Comparison of ENCODE assay signal across 13 cellular contexts in genomic region chr2:230408244-230408842, GRCh38. TPM values are rescaled to one million over a fixed set of nuclear protein-coding genes. Genes with fewer than 3 reads are reported as not detected.
DNase-seq lines count a peak whose midpoint lies in the region; ATAC-seq and TF ChIP-seq lines count a peak whose summit lies in the region.
"Had no signal": no experiment of that assay in that cellular context is flagged by ENCODE, and none has a peak within 500 bp of the region (broad histone marks: within the 10 kb centered on the region; RNA-seq: fewer than 3 reads in every experiment).

No MANE protein-coding gene starts in this region.

- WGBS in right cardiac atrium, result 35% methylated on average over 3 of the region's 3 CpGs

- H3K27me3 Mint-ChIP-seq in T-helper 1 cell treated with Interleukin-12 subunit alpha and Interleukin-12 subunit beta and Interleukin-4 antibody, amounts not matched to agents 30 μg/mL and 1 μg/mL, for 36 hours (ENCODE audit: low read depth), result no peaks in the 10 kb centered on the region

- intact Hi-C loops in right cardiac atrium (cut with DNase I), result no loop called here

- TF ChIP-seq CTCF in GM13977 (IDR thresholded peaks at IDR 0.05; ENCODE audit: extremely low read depth, insufficient read depth, missing control alignments), result no peak

- in situ Hi-C loops in GM13977 (cut with MboI; ENCODE audit: low pct_unique_long_range_greater_than_20kb, low sequenced_read_pairs, unreplicated experiment), result no loop called here

- H3K4me1 Mint-ChIP-seq in T-helper 1 cell treated with Interleukin-12 subunit alpha and Interleukin-12 subunit beta and Interleukin-4 antibody, amounts not matched to agents 30 μg/mL and 1 μg/mL, for 36 hours (ENCODE audit: low read depth), result peaks cover 44% of the 10 kb centered on the region

- H3K4me1 ChIP-seq in right cardiac atrium (ENCODE audit: control insufficient read depth, insufficient read depth, low read length), result peaks cover 10% of the 10 kb centered on the region

- no peaks in the 10 kb centered on the region for H3K27me3 ChIP-seq in right cardiac atrium (ENCODE audit: control insufficient read depth, insufficient read depth)
- H3K27me3 ChIP-seq: body of pancreas had no signal

- no peaks in the 10 kb centered on the region for H3K9me3 Mint-ChIP-seq in T-helper 1 cell treated with Interleukin-12 subunit alpha and Interleukin-12 subunit beta and Interleukin-4 antibody, amounts not matched to agents 30 μg/mL and 1 μg/mL, for 36 hours

- DNase-seq in T-helper 1 cell (no peak), amniotic stem cell (lab: John Stamatoyannopoulos, UW) (peak; percentile 73), right cardiac atrium (peak; percentile 68 to 77 (median 71)), stromal cell of bone marrow (ENCODE audit: low read depth) (peak; percentile 94), GM13977 (ENCODE audit: low spot score) (no peak), DMS 273 (lab: John Stamatoyannopoulos, UW; ENCODE audit: unreplicated experiment) (no peak), mucosa of gallbladder (ENCODE audit: low spot score) (no peak)
- DNase-seq: NCI-H446; stimulated activated CD4-positive, alpha-beta T cell treated with anti-CD3 and anti-CD28 coated beads, Interleukin-4, amount 100 ng/mL, for 24 hours had no signal

- H3K9me3 ChIP-seq in right cardiac atrium (ENCODE audit: control insufficient read depth, low read length), result no peaks in the 10 kb centered on the region
- H3K9me3 ChIP-seq: body of pancreas had no signal

- H3K36me3 Mint-ChIP-seq in T-helper 1 cell treated with Interleukin-12 subunit alpha and Interleukin-12 subunit beta and Interleukin-4 antibody, amounts not matched to agents 30 μg/mL and 1 μg/mL, for 36 hours (ENCODE audit: low read depth), result peaks cover 42% of the 10 kb centered on the region

- ATAC-seq in right cardiac atrium, result peak; percentile 50 to 74
- ATAC-seq: body of pancreas, GM12878 had no signal

- no peak overlapping the region for H3K4me3 Mint-ChIP-seq in T-helper 1 cell treated with Interleukin-12 subunit alpha and Interleukin-12 subunit beta and Interleukin-4 antibody, amounts not matched to agents 30 μg/mL and 1 μg/mL, for 36 hours

- peak overlapping the region; percentile 84 for H3K27ac ChIP-seq in right cardiac atrium (ENCODE audit: low read length)
- H3K27ac ChIP-seq: 22Rv1 had no signal

- H3K4me3 ChIP-seq in right cardiac atrium (ENCODE audit: low read length), result no peak overlapping the region
- H3K4me3 ChIP-seq: body of pancreas, GM12878 had no signal

- peak overlapping the region; percentile 41 for H3K27ac Mint-ChIP-seq in T-helper 1 cell treated with Interleukin-12 subunit alpha and Interleukin-12 subunit beta and Interleukin-4 antibody, amounts not matched to agents 30 μg/mL and 1 μg/mL, for 36 hours

RNA-seq across cellular contexts. Expression of gene SP100, which starts 7.7 kb away (rescaled TPM):
- total RNA-seq in right cardiac atrium, result 10 to 100 TPM; 70.8 to 88.3 (median 76.5) TPM
- polyA plus RNA-seq in right cardiac atrium, result 64.5 TPM
- total RNA-seq in mucosa of gallbladder, result 86.6 TPM

Comparison
In these comparisons a context has a peak if more than half of its experiments do, and no peak if none do; other contexts are left out.
1. DNase-seq: peak in amniotic stem cell (single experiment), right cardiac atrium (3 of 3) and stromal cell of bone marrow (single experiment); none in T-helper 1 cell (0 of 5), GM13977 (single experiment), DMS 273 (single experiment) and mucosa of gallbladder (single experiment).